9 cellular contexts compared by ENCODE assay signal in the genomic region with DNA sequence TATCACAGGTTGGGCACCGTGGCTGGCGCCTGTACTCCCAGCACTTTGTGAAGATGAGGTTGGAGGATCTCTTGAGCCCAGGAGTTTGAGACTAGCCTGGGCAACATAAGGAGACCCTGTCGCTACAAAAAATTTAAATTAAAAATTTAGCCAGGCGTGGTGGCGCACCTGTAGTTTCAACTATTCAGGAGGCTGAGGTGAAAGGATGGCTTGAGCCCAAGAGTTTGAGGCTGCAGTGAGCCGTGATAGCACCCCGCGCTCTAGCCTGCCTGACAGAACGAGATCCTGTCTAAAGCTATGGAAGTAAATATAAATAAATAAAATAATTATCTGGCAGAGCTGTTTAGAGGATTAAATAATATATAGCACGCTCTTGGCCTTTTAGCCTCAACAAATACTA. TPM values are rescaled to one million over a fixed set of nuclear protein-coding genes. Genes with fewer than 3 reads are reported as not detected.
DNase-seq lines count a peak whose midpoint lies in the region; ATAC-seq and TF ChIP-seq lines count a peak whose summit lies in the region.
"Had no signal": no experiment of that assay in that cellular context is flagged by ENCODE, and none has a peak within 500 bp of the region (broad histone marks: within the 10 kb centered on the region; RNA-seq: fewer than 3 reads in every experiment).

No MANE protein-coding gene starts in this region.

- 86% methylated on average over 10 of the region's 10 CpGs for WGBS in SK-N-SH (ENCODE audit: low lambda C conversion rate)
- WGBS in esophagus muscularis mucosa, result 76% methylated on average over 10 of the region's 10 CpGs
- WGBS in psoas muscle, 3 donors, result 81 to 85% (median 82%) methylated on average over 10 of the region's 10 CpGs

- H3K27ac ChIP-seq in SK-N-SH (ENCODE audit: low read depth in 2 of 2, low read length in 1 of 2) (no peak overlapping the region), PC-9 (no peak overlapping the region), esophagus muscularis mucosa (replicated peaks in 1 of 4) (peak overlapping the region in 1 of 4 donors; percentile 87), psoas muscle (no peak overlapping the region)
- H3K27ac ChIP-seq: 22Rv1 had no signal

- intact Hi-C loops in PC-9 (cut with micrococcal nuclease; ENCODE audit: unreplicated experiment), result loop anchor here (5.0 to 10.0 kb wide), 4 partner anchors 220 to 610 kb away; no protein-coding TSS in a partner anchor
- intact Hi-C loops in esophagus muscularis mucosa (cut with DNase I), result loop anchor here (10.0 kb wide), 1 partner anchor 257 kb away; no protein-coding TSS in a partner anchor
- intact Hi-C loops in psoas muscle (cut with DNase I), result loop anchor here (1.0 to 5.0 kb wide), 4 partner anchors 80 to 383 kb away; no protein-coding TSS in a partner anchor

- H3K9me2 ChIP-seq in SK-N-SH (no peaks in the 10 kb centered on the region), PC-9 (ENCODE audit: insufficient read depth) (no peaks in the 10 kb centered on the region)

- H3K36me3 ChIP-seq in SK-N-SH (replicated peaks in 1 of 2; ENCODE audit: control insufficient read depth in 1 of 2, insufficient read depth in 2 of 2, low read length in 1 of 2) (no peaks in the 10 kb centered on the region), PC-9 (ENCODE audit: low read depth) (no peaks in the 10 kb centered on the region), esophagus muscularis mucosa (no peaks in the 10 kb centered on the region), psoas muscle (ENCODE audit: insufficient read depth in 1 of 2, low read depth in 1 of 2) (no peaks in the 10 kb centered on the region)

- CTCF ChIA-PET in SK-N-SH (lab: Yijun Ruan, JAX) (interaction anchor here (0.6 to 14.0 kb wide), 15 partner anchors 10 to 419 kb away, joined by 3 to 160 read pairs (median 4); no protein-coding TSS in a partner anchor), PC-9 (lab: Charles Lee) (interaction anchor here (0.6 kb wide), 1 partner anchor 80 kb away, joined by 5 read pairs; no protein-coding TSS in a partner anchor)

- peaks cover 27% of the 10 kb centered on the region for H3F3A ChIP-seq in SK-N-SH (replicated peaks; ENCODE audit: insufficient read depth)
- peaks cover 27% of the 10 kb centered on the region for H3F3A ChIP-seq in PC-9 (ENCODE audit: insufficient read depth, low read depth)

- H4K20me1 ChIP-seq in SK-N-SH (ENCODE audit: insufficient read depth) (peaks cover 21% of the 10 kb centered on the region), PC-9 (ENCODE audit: insufficient read depth) (peaks cover 11% of the 10 kb centered on the region)

- TF ChIP-seq EP300 in SK-N-SH (IDR thresholded peaks at IDR 0.05; ENCODE audit: borderline replicate concordance in 1 of 2, low read depth in 1 of 2, low read length in 1 of 2), result no peak
- no peak for TF ChIP-seq EP300 in esophagus muscularis mucosa (IDR thresholded peaks at IDR 0.05)

- no peaks in the 10 kb centered on the region for H3K9me3 ChIP-seq in SK-N-SH
- H3K9me3 ChIP-seq in PC-9 (ENCODE audit: insufficient read depth, low read depth), result no peaks in the 10 kb centered on the region
- H3K9me3 ChIP-seq in esophagus muscularis mucosa, result no peaks in the 10 kb centered on the region
- no peaks in the 10 kb centered on the region for H3K9me3 ChIP-seq in psoas muscle

- no peak for TF ChIP-seq CTCF in SK-N-SH (IDR thresholded peaks at IDR 0.05)
- no peak for TF ChIP-seq CTCF in PC-9 (conservative IDR thresholded peaks at IDR 0.05)
- no peak for TF ChIP-seq CTCF in esophagus muscularis mucosa (IDR thresholded peaks at IDR 0.05)
- TF ChIP-seq CTCF in psoas muscle (IDR thresholded peaks at IDR 0.05), result no peak

- H3K27me3 ChIP-seq in SK-N-SH (ENCODE audit: insufficient read depth) (no peaks in the 10 kb centered on the region; the same call in 1 of the 2 replicates), PC-9 (ENCODE audit: insufficient read depth, low read depth) (no peaks in the 10 kb centered on the region), esophagus muscularis mucosa (peaks cover 0 to 22% (median 0%) of the 10 kb centered on the region in 4 donors), psoas muscle (ENCODE audit: insufficient read depth in 3 of 3, low read length in 2 of 3) (no peaks in the 10 kb centered on the region)

- H3K9ac ChIP-seq in SK-N-SH, result no peak overlapping the region

- no TSS peak for BruUV-seq in PC-9 (replicated peaks; lab: Mats Ljungman, UMichigan)

- H3K79me2 ChIP-seq in SK-N-SH (ENCODE audit: insufficient read depth) (peaks cover 49% of the 10 kb centered on the region), PC-9 (ENCODE audit: low read depth) (peaks cover 32% of the 10 kb centered on the region)

- ATAC-seq in SK-N-SH treated with all-trans-retinoic acid at 6 μM for 48 hours (no peak), psoas muscle (no peak)

- H3K4me1 ChIP-seq in SK-N-SH (ENCODE audit: control insufficient read depth in 1 of 2, insufficient read depth in 2 of 2, low read depth in 1 of 2, low read length in 1 of 2) (peaks cover 19 to 27% of the 10 kb centered on the region in 2 experiments), PC-9 (replicated peaks; ENCODE audit: insufficient read depth) (peaks cover 52% of the 10 kb centered on the region), esophagus muscularis mucosa (peaks cover 7 to 45% (median 34%) of the 10 kb centered on the region in 4 donors), psoas muscle (peaks cover 28% of the 10 kb centered on the region)

- POLR2A ChIA-PET in SK-N-SH (lab: Yijun Ruan, JAX) (interaction anchor here (0.9 kb wide), 1 partner anchor 383 kb away, joined by 3 read pairs; no protein-coding TSS in a partner anchor), PC-9 (lab: Charles Lee; ENCODE audit: unreplicated experiment) (no interaction called here)

- TF ChIP-seq RAD21 in SK-N-SH (IDR thresholded peaks at IDR 0.05; ENCODE audit: low read length), result no peak

- H3K4me3 ChIP-seq in SK-N-SH (ENCODE audit: low read depth in 2 of 2, low read length in 1 of 2) (peak overlapping the region in 1 of 2 experiments; percentile 80; a peak in 1 of 4 replicates), PC-9 (peak overlapping the region; percentile 70; the same call in 1 of the 2 replicates), esophagus muscularis mucosa (peak overlapping the region; percentile 68 to 91 (median 81)), psoas muscle (peak overlapping the region; percentile 86)

- TF ChIP-seq POLR2A in esophagus muscularis mucosa (IDR thresholded peaks at IDR 0.05; ENCODE audit: low read depth), result no peak

- H3K4me2 ChIP-seq in SK-N-SH, result peak overlapping the region; percentile 87
- H3K4me2 ChIP-seq in PC-9, result peak overlapping the region; percentile 74

- no peak overlapping the region for H2AFZ ChIP-seq in SK-N-SH (ENCODE audit: low read depth)
- H2AFZ ChIP-seq in PC-9, result no peak overlapping the region

- DNase-seq in SK-N-SH, result no peak
- DNase-seq in PC-9, result no peak
- DNase-seq in esophagus muscularis mucosa (ENCODE audit: extremely low spot score), result no peak
- DNase-seq in psoas muscle, result no peak
- DNase-seq in NCI-H69 (lab: John Stamatoyannopoulos, UW), result no peak
- no peak for DNase-seq in NCI-H1048 (lab: John Stamatoyannopoulos, UW)
- no peak for DNase-seq in putamen (ENCODE audit: low spot score)

TF ChIP-seq in SK-N-SH, 30 proteins besides CTCF, POLR2A, EP300 and RAD21 (continues in another document):
- no peak for TF ChIP-seq POLR2AphosphoS5 (IDR thresholded peaks at IDR 0.05; ENCODE audit: low read depth, low read length)
- TF ChIP-seq RCOR1 (IDR thresholded peaks at IDR 0.05; ENCODE audit: low read length), result no peak
- TF ChIP-seq GABPA (IDR thresholded peaks at IDR 0.05; ENCODE audit: low read depth), result no peak
- no peak for TF ChIP-seq RFX5 (IDR thresholded peaks at IDR 0.05; ENCODE audit: low read length)
- TF ChIP-seq, protein P1, sequence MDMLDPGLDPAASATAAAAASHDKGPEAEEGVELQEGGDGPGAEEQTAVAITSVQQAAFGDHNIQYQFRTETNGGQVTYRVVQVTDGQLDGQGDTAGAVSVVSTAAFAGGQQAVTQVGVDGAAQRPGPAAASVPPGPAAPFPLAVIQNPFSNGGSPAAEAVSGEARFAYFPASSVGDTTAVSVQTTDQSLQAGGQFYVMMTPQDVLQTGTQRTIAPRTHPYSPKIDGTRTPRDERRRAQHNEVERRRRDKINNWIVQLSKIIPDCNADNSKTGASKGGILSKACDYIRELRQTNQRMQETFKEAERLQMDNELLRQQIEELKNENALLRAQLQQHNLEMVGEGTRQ (IDR thresholded peaks at IDR 0.05; ENCODE audit: borderline replicate concordance, low read depth, low read length), result no peak
- TF ChIP-seq, protein P2, sequence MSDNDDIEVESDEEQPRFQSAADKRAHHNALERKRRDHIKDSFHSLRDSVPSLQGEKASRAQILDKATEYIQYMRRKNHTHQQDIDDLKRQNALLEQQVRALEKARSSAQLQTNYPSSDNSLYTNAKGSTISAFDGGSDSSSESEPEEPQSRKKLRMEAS (IDR thresholded peaks at IDR 0.05; ENCODE audit: low read depth), result no peak
- TF ChIP-seq FOXM1 (IDR thresholded peaks at IDR 0.05; ENCODE audit: low read depth), result no peak

TF ChIP-seq in SK-N-SH treated with all-trans-retinoic acid at 6 μM for 48 hours, 23 proteins besides CTCF, POLR2A, EP300 and RAD21 (continues in another document):
- TF ChIP-seq CSDC2 (CRISPR knock-in tag; IDR thresholded peaks at IDR 0.05) (no peak), ARNTL (CRISPR knock-in tag; IDR thresholded peaks at IDR 0.05; ENCODE audit: borderline replicate concordance, low read depth) (no peak), ZC3H10 (CRISPR knock-in tag; IDR thresholded peaks at IDR 0.05) (no peak), PPARA (CRISPR knock-in tag; IDR thresholded peaks at IDR 0.05; ENCODE audit: borderline replicate concordance) (no peak), ZFP3 (CRISPR knock-in tag; IDR thresholded peaks at IDR 0.05) (no peak), ISL1 (CRISPR knock-in tag; IDR thresholded peaks at IDR 0.05) (no peak), BACH2 (CRISPR knock-in tag; IDR thresholded peaks at IDR 0.05; ENCODE audit: borderline replicate concordance) (no peak)

RNA-seq across cellular contexts. Expression of a gene that starts 1.4 kb away (rescaled TPM):
- polyA plus RNA-seq in SK-N-SH (2012; rRNA removed) (1.3 and 1.9 TPM in 2 replicates), psoas muscle (10 to 100 TPM in 1 of 3 donors, 1 to 10 TPM in 2; 4.6 to 15.6 (median 9.0) TPM)
- polyA plus RNA-seq in SK-N-SH (2012; cell fraction: cytosol; rRNA removed), result 0.99 and 1.5 TPM in 2 replicates
- polyA plus RNA-seq in SK-N-SH (2012; cell fraction: nucleus; rRNA removed), result 3.5 and 3.8 TPM in 2 replicates
- total RNA-seq in PC-9 (2021) (4.9 and 6.1 TPM in 2 replicates), esophagus muscularis mucosa (10 to 100 TPM in 2 of 4 donors, 1 to 10 TPM in 2; 6.3 to 17.5 (median 11.3) TPM), psoas muscle (10 to 100 TPM in 2 of 4 donors, 1 to 10 TPM in 2; 6.8 to 27.0 (median 12.9) TPM)
